ENCODE assay signal across 18 cellular contexts in the genomic region with DNA sequence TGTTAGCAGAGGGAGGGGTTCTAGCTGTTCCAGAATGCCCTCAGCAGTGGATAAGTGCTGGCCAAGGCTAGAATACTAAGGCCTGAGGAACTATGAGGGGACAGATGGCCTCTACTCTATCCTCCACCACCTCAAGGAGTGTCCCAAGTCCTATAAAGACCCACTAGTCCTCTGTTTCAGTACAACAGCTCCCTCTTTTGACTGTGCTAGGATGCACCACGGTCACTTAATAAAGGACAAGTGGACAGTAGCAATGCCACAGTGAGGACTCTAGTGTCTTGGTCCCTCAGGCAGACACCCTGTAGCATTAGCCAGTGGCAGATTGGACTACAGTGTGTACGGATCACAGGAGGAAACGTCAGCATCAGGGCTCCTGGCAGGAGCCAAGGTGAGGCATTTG.
DNase-seq lines count a peak whose midpoint lies in the region; ATAC-seq and TF ChIP-seq lines count a peak whose summit lies in the region.
"Had no signal": no experiment of that assay in that cellular context is flagged by ENCODE, and none has a peak within 500 bp of the region (broad histone marks: within the 10 kb centered on the region; RNA-seq: fewer than 3 reads in every experiment).

No MANE protein-coding gene starts in this region.

- H3K4me1 ChIP-seq in BLaER1 treated with 17β-estradiol and CSF1 and Interleukin-3, amounts not matched to agents 10 nM and 100 nM = peaks cover 18 to 28% (median 19%) of the 10 kb centered on the region in 10 experiments
- peaks cover 11% of the 10 kb centered on the region; the same call in 1 of the 2 replicates for H3K4me1 ChIP-seq in H9 (ENCODE audit: insufficient read depth, low read length)

- H4K8ac ChIP-seq in H9 (replicated peaks; ENCODE audit: insufficient read length, low read depth, low read length) = no peak overlapping the region

- no peak overlapping the region for H4K91ac ChIP-seq in H9 (ENCODE audit: insufficient read length, low read depth, low read length)

- no peaks in the 10 kb centered on the region for H3K9me3 ChIP-seq in BLaER1 treated with 17β-estradiol and CSF1 and Interleukin-3, amounts not matched to agents 10 nM and 100 nM (replicated peaks in 1 of 11)
- H3K9me3 ChIP-seq in H9 (ENCODE audit: control insufficient read depth, low read depth, low read length) (no peaks in the 10 kb centered on the region), WERI-Rb-1 (ENCODE audit: severe bottlenecking) (no peaks in the 10 kb centered on the region)
- H3K9me3 ChIP-seq: heart left ventricle, sigmoid colon, suprapubic skin had no signal

- no peak overlapping the region for H2BK5ac ChIP-seq in H9 (ENCODE audit: insufficient read length, low read length)

- H3K9ac ChIP-seq in BLaER1 treated with 17β-estradiol and CSF1 and Interleukin-3, amounts not matched to agents 10 nM and 100 nM = no peak overlapping the region
- H3K9ac ChIP-seq in H9 (ENCODE audit: extremely low read depth, insufficient read length, low read length) = no peak overlapping the region

- TF ChIP-seq CTCF in H9 (conservative IDR thresholded peaks at IDR 0.05) (peak; percentile 54), WERI-Rb-1 (IDR thresholded peaks at IDR 0.05; ENCODE audit: low read depth, low read length) (peak; percentile 72)

- peaks cover 3 to 4% of the 10 kb centered on the region in 2 experiments; a peak in 3 of 5 replicates for H3K9me3 Mint-ChIP-seq in H9

- H3K4me2 ChIP-seq in BLaER1 treated with 17β-estradiol and CSF1 and Interleukin-3, amounts not matched to agents 10 nM and 100 nM = peak overlapping the region; percentile 32 to 77 (median 66); a peak in 19 of 22 replicates
- H3K4me2 ChIP-seq in H9 (ENCODE audit: insufficient read depth, insufficient read length, low read length) = no peak overlapping the region

- H3K23me2 ChIP-seq in H9 (ENCODE audit: insufficient read length, low read depth, low read length, poor library complexity, severe bottlenecking) = no peaks in the 10 kb centered on the region

- H3K18ac ChIP-seq in H9 (ENCODE audit: insufficient read length, low read depth, low read length) = no peak overlapping the region

- no peak overlapping the region for H3K23ac ChIP-seq in H9 (ENCODE audit: insufficient read length, low read depth, low read length)

- H3K27me3 ChIP-seq in BLaER1 treated with 17β-estradiol and CSF1 and Interleukin-3, amounts not matched to agents 10 nM and 100 nM = 0 out of 22 replicates have a peak, but pooled peaks cover 0 to 4% (median 0%) of the 10 kb centered on the region in 11 experiments
- no peaks in the 10 kb centered on the region for H3K27me3 ChIP-seq in H9 (ENCODE audit: insufficient read depth, low read length)
- H3K27me3 ChIP-seq in WERI-Rb-1 (ENCODE audit: insufficient read depth, low read depth, severe bottlenecking) = no peaks in the 10 kb centered on the region
- H3K27me3 ChIP-seq: sigmoid colon, suprapubic skin had no signal

- H3K27ac ChIP-seq in BLaER1 treated with 17β-estradiol and CSF1 and Interleukin-3, amounts not matched to agents 10 nM and 100 nM = no peak overlapping the region
- no peak overlapping the region for H3K27ac ChIP-seq in H9 (ENCODE audit: insufficient read length, low read depth, low read length)
- H3K27ac ChIP-seq in WERI-Rb-1 = no peak overlapping the region; the same call in 1 of the 2 replicates
- H3K27ac ChIP-seq: brain microvascular endothelial cell, heart left ventricle, sigmoid colon, suprapubic skin had no signal

- H2AK5ac ChIP-seq in H9 (ENCODE audit: insufficient read length, low read length) = no peak overlapping the region

- H3K4ac ChIP-seq in H9 (ENCODE audit: low read depth, low read length) = no peak overlapping the region

- ATAC-seq in HG02938 (IDR thresholded peaks at IDR 0.05; ENCODE audit: unreplicated experiment) (no peak), HG03354 (IDR thresholded peaks at IDR 0.05; ENCODE audit: poor library complexity, severe bottlenecking, unreplicated experiment) (no peak)

- peak; percentile 47 for DNase-seq in H9
- DNase-seq in WERI-Rb-1 = peak; percentile 65
- peak; percentile 7 for DNase-seq in left kidney (ENCODE audit: low read depth, low spot score)
- DNase-seq in stimulated activated CD4-positive, alpha-beta T cell treated with anti-CD3 and anti-CD28 coated beads, Interleukin-12 subunit alpha, Interleukin-12 subunit beta, amount 100 ng/mL, for 4 hours = no peak
- DNase-seq in D341Med (ENCODE audit: low spot score) = no peak
- DNase-seq: activated CD4-positive, alpha-beta T cell treated with anti-CD3 and anti-CD28 coated beads, Interleukin-2, amount 50 U/mL, for 4 hours; activated T-cell treated with anti-CD3 and anti-CD28 coated beads, Interleukin-2, amount 50 U/mL, for 48 hours; brain microvascular endothelial cell; DMS 273 treated with DMSO at 0.1 percent for 48 hours; heart left ventricle; KBM-7; sigmoid colon; stimulated activated CD4-positive, alpha-beta T cell treated with anti-CD3 and anti-CD28 coated beads, Interleukin-2, amount 100 ng/mL, for 48 hours had no signal

- H2BK12ac ChIP-seq in H9 (ENCODE audit: insufficient read length, low read depth, low read length) = no peak overlapping the region

- no peak overlapping the region for H4K5ac ChIP-seq in H9 (ENCODE audit: insufficient read length, low read depth, low read length)

- no peak overlapping the region for H2BK120ac ChIP-seq in H9 (ENCODE audit: low read depth, low read length, poor library complexity, severe bottlenecking)

- H3K27ac Mint-ChIP-seq in H9 = peak overlapping the region in 1 of 3 experiments; percentile 38; a peak in 1 of 7 replicates
- H3K27ac Mint-ChIP-seq: activated naive CD8-positive, alpha-beta T cell had no signal

- H3K79me1 ChIP-seq in H9 (ENCODE audit: insufficient read depth, low read depth, low read length, poor library complexity, severe bottlenecking) = no peaks in the 10 kb centered on the region

- H4K20me1 ChIP-seq in BLaER1 treated with 17β-estradiol and CSF1 and Interleukin-3, amounts not matched to agents 10 nM and 100 nM = no peaks in the 10 kb centered on the region
- no peaks in the 10 kb centered on the region for H4K20me1 ChIP-seq in H9 (ENCODE audit: control insufficient read depth, insufficient read depth, insufficient read length)

- peaks cover 1 to 3% (median 2%) of the 10 kb centered on the region in 3 experiments; a peak in 2 of 7 replicates for H3K36me3 Mint-ChIP-seq in H9 (ENCODE audit: insufficient read depth in 1 of 3, low read depth in 3 of 3)
- H3K36me3 Mint-ChIP-seq: activated naive CD8-positive, alpha-beta T cell had no signal

- H3K4me3 ChIP-seq in BLaER1 treated with 17β-estradiol and CSF1 and Interleukin-3, amounts not matched to agents 10 nM and 100 nM = no peak overlapping the region
- no peak overlapping the region for H3K4me3 ChIP-seq in WERI-Rb-1 (ENCODE audit: low read depth, low read length)
- H3K4me3 ChIP-seq: heart left ventricle, sigmoid colon, suprapubic skin had no signal

- no peaks in the 10 kb centered on the region for H3K79me2 ChIP-seq in H9 (ENCODE audit: insufficient read depth, low read length)

- WGBS in H9 (ENCODE audit: extremely low coverage, insufficient read length, low lambda C conversion rate) = no CpG with 5 or more reads among the region's 3 CpGs

- H2AFZ ChIP-seq in H9 (ENCODE audit: low read length) = no peak overlapping the region

- no peak overlapping the region for H2BK15ac ChIP-seq in H9 (ENCODE audit: low read depth, low read length)

- no peaks in the 10 kb centered on the region for H3K27me3 Mint-ChIP-seq in H9 (ENCODE audit: low read depth)
- H3K27me3 Mint-ChIP-seq: activated naive CD8-positive, alpha-beta T cell had no signal

- no peak overlapping the region for H3K4me3 Mint-ChIP-seq in H9
- H3K4me3 Mint-ChIP-seq: activated naive CD8-positive, alpha-beta T cell had no signal

- H3T11ph ChIP-seq in H9 (ENCODE audit: low read length) = no peak overlapping the region

- no peak overlapping the region for H3K14ac ChIP-seq in H9 (ENCODE audit: insufficient read depth, low read length)

- peaks cover 30 to 31% of the 10 kb centered on the region in 2 experiments for H3K4me1 Mint-ChIP-seq in H9

- no peak overlapping the region for H2BK20ac ChIP-seq in H9 (ENCODE audit: low read depth, low read length, poor library complexity, severe bottlenecking)

- H3K36me3 ChIP-seq in BLaER1 treated with 17β-estradiol and CSF1 and Interleukin-3, amounts not matched to agents 10 nM and 100 nM = no peaks in the 10 kb centered on the region
- no peaks in the 10 kb centered on the region for H3K36me3 ChIP-seq in WERI-Rb-1
- H3K36me3 ChIP-seq: brain microvascular endothelial cell, heart left ventricle, sigmoid colon, suprapubic skin had no signal

- H3K56ac ChIP-seq in H9 (ENCODE audit: insufficient read length, low read depth, low read length) = no peak overlapping the region

Comparison
In these comparisons a context has a peak if more than half of its experiments do, and no peak if none do; other contexts are left out.
1. DNase-seq: peak in H9 (single experiment), WERI-Rb-1 (single experiment) and left kidney (single experiment); none in stimulated activated CD4-positive, alpha-beta T cell treated with anti-CD3 and anti-CD28 coated beads, Interleukin-12 subunit alpha, Interleukin-12 subunit beta, amount 100 ng/mL, for 4 hours (single experiment) and D341Med (single experiment).